15 cellular contexts compared by ENCODE assay signal in genomic region chr2:58708565-58708964, GRCh38.
"Had no signal": no experiment of that assay in that cellular context is flagged by ENCODE, and none has a peak within 500 bp of the region (broad histone marks: within the 10 kb centered on the region; RNA-seq: fewer than 3 reads in every experiment).

No MANE protein-coding gene starts in this region.

- H3K4me3 Mint-ChIP-seq: activated B cell treated with CpG ODN at 0.5 μM for 24 hours; activated CD4-positive, alpha-beta T cell treated with anti-CD3 and anti-CD28 coated beads, Interleukin-2, amount 10 ng/mL, durations not matched to agents 7 days and 5 days; activated naive CD4-positive, alpha-beta T cell treated with anti-CD3 and anti-CD28 coated beads, Interleukin-2, amount 10 ng/mL, durations not matched to agents 7 days and 5 days; nephron progenitor cell had no signal

- H3K36me3 ChIP-seq: sigmoid colon had no signal

- H3K79me2 ChIP-seq: hepatocyte had no signal

- H2AFZ ChIP-seq: hepatocyte had no signal

- H3K36me3 Mint-ChIP-seq: activated naive CD4-positive, alpha-beta T cell treated with anti-CD3 and anti-CD28 coated beads, Interleukin-2, amount 10 ng/mL, durations not matched to agents 7 days and 5 days had no signal

- DNase-seq: activated B cell treated with CpG ODN at 0.5 μM for 24 hours; activated CD4-positive, alpha-beta T cell treated with anti-CD3 and anti-CD28 coated beads, Interleukin-2, amount 10 ng/mL, durations not matched to agents 7 days and 5 days; activated CD8-positive, alpha-beta memory T cell treated with anti-CD3 and anti-CD28 coated beads for 24 hours; activated naive CD4-positive, alpha-beta T cell treated with anti-CD3 and anti-CD28 coated beads, Interleukin-2, amount 10 ng/mL, durations not matched to agents 7 days and 5 days; effector CD8-positive, alpha-beta T cell; erythroblast; kidney; nephron progenitor cell; sigmoid colon; stimulated activated CD4-positive, alpha-beta T cell treated with anti-CD3 and anti-CD28 coated beads, Interleukin-2, amount 100 ng/mL, for 24 hours; stimulated activated naive CD4-positive, alpha-beta T cell; substantia nigra; trophoblast cell had no signal

- H3K4me3 ChIP-seq: coronary artery, hepatocyte, sigmoid colon had no signal

- H3K27me3 Mint-ChIP-seq: activated naive CD4-positive, alpha-beta T cell treated with anti-CD3 and anti-CD28 coated beads, Interleukin-2, amount 10 ng/mL, durations not matched to agents 7 days and 5 days had no signal

- FAIRE-seq: kidney had no signal

- H3K27ac ChIP-seq: coronary artery, hepatocyte, sigmoid colon had no signal

- H3K9me3 Mint-ChIP-seq: activated B cell treated with CpG ODN at 0.5 μM for 24 hours; activated CD4-positive, alpha-beta T cell treated with anti-CD3 and anti-CD28 coated beads, Interleukin-2, amount 10 ng/mL, durations not matched to agents 7 days and 5 days; activated naive CD4-positive, alpha-beta T cell treated with anti-CD3 and anti-CD28 coated beads, Interleukin-2, amount 10 ng/mL, durations not matched to agents 7 days and 5 days; nephron progenitor cell had no signal

- H3K27me3 ChIP-seq: hepatocyte, sigmoid colon had no signal

- H3K4me2 ChIP-seq: hepatocyte had no signal

- H3K4me1 ChIP-seq: sigmoid colon had no signal

- H3K4me1 Mint-ChIP-seq: activated B cell treated with CpG ODN at 0.5 μM for 24 hours; activated CD4-positive, alpha-beta T cell treated with anti-CD3 and anti-CD28 coated beads, Interleukin-2, amount 10 ng/mL, durations not matched to agents 7 days and 5 days; activated naive CD4-positive, alpha-beta T cell treated with anti-CD3 and anti-CD28 coated beads, Interleukin-2, amount 10 ng/mL, durations not matched to agents 7 days and 5 days; nephron progenitor cell had no signal

- H3K9me3 ChIP-seq: sigmoid colon had no signal

- H3K27ac Mint-ChIP-seq: activated B cell treated with CpG ODN at 0.5 μM for 24 hours; activated CD4-positive, alpha-beta T cell treated with anti-CD3 and anti-CD28 coated beads, Interleukin-2, amount 10 ng/mL, durations not matched to agents 7 days and 5 days; activated naive CD4-positive, alpha-beta T cell treated with anti-CD3 and anti-CD28 coated beads, Interleukin-2, amount 10 ng/mL, durations not matched to agents 7 days and 5 days; nephron progenitor cell had no signal
